Comparison of ENCODE assay signal across 9 cellular contexts in genomic region chr2:199977984-199978415, GRCh38.
DNase-seq lines count a peak whose midpoint lies in the region; ATAC-seq and TF ChIP-seq lines count a peak whose summit lies in the region.
"Had no signal": no experiment of that assay in that cellular context is flagged by ENCODE, and none has a peak within 500 bp of the region (broad histone marks: within the 10 kb centered on the region; RNA-seq: fewer than 3 reads in every experiment).

No MANE protein-coding gene starts in this region.

- peak; percentile 76 for ATAC-seq in GM21529 (IDR thresholded peaks at IDR 0.05; ENCODE audit: unreplicated experiment)

- no peak overlapping the region for H3K4me3 ChIP-seq in GM06990 (replicated peaks; ENCODE audit: low read depth, low read length)
- H3K4me3 ChIP-seq: thoracic aorta had no signal

- no peaks in the 10 kb centered on the region; the same call in 1 of the 2 replicates for H3K36me3 ChIP-seq in GM06990 (ENCODE audit: control insufficient read depth, insufficient read depth, low read length)
- H3K36me3 ChIP-seq: thoracic aorta had no signal

- peak; percentile 37 for DNase-seq in GM06990 (ENCODE audit: extremely low read depth, insufficient read length)
- DNase-seq in HS-5 (ENCODE audit: low read depth) = peak; percentile 49
- DNase-seq in epithelial cell of prostate (ENCODE audit: low read depth, low spot score) = peak; percentile 66
- DNase-seq in cerebellar nuclear complex (lab: John Stamatoyannopoulos, UW) = no peak
- no peak for DNase-seq in NCI-H2107 treated with DMSO at 0.1 percent for 48 hours (lab: John Stamatoyannopoulos, UW; ENCODE audit: unreplicated experiment)
- no peak for DNase-seq in NCI-H146 treated with DMSO at 0.1 percent for 48 hours (lab: John Stamatoyannopoulos, UW; ENCODE audit: unreplicated experiment)
- DNase-seq in amygdala (lab: John Stamatoyannopoulos, UW) = no peak

- no peak for TF ChIP-seq CTCF in GM06990 (IDR thresholded peaks at IDR 0.05; ENCODE audit: insufficient read depth, low read length, poor library complexity, severe bottlenecking)

- no peaks in the 10 kb centered on the region for H3K27me3 ChIP-seq in GM06990 (replicated peaks; ENCODE audit: control insufficient read depth, insufficient read depth, low read length)

- H3K27ac ChIP-seq in epithelial cell of prostate = peak overlapping the region; percentile 64
- H3K27ac ChIP-seq: thoracic aorta had no signal

Comparison
In these comparisons a context has a peak if more than half of its experiments do, and no peak if none do; other contexts are left out.
1. DNase-seq: peak in GM06990 (single experiment), HS-5 (single experiment) and epithelial cell of prostate (single experiment); none in cerebellar nuclear complex (0 of 2), NCI-H2107 treated with DMSO at 0.1 percent for 48 hours (single experiment), NCI-H146 treated with DMSO at 0.1 percent for 48 hours (single experiment) and amygdala (0 of 56).